ENCODE assay signal across 1 cellular context in genomic region chr19:35556846-35557538, GRCh38.
A peak's percentile ranks its signal among the peaks of the same experiment; 100 is the strongest.
TF ChIP-seq lines count a peak whose summit lies in the region.

No MANE protein-coding gene starts in this region.

TF ChIP-seq in K562, 482 proteins besides CTCF, POLR2A, EP300 and RAD21:
- TF ChIP-seq NFIC (IDR thresholded peaks at IDR 0.05) (no peak), SUPT5H (IDR thresholded peaks at IDR 0.05) (no peak), ZFP30 (CRISPR knock-in tag; IDR thresholded peaks at IDR 0.05; ENCODE audit: borderline replicate concordance) (no peak), BRD4 (IDR thresholded peaks at IDR 0.05) (no peak), TCF15 (CRISPR knock-in tag; IDR thresholded peaks at IDR 0.05) (no peak), ZNF561 (CRISPR knock-in tag; conservative IDR thresholded peaks at IDR 0.05) (no peak), CCAR2 (IDR thresholded peaks at IDR 0.05; ENCODE audit: low read depth, low read length) (no peak), MIER1 (IDR thresholded peaks at IDR 0.05; ENCODE audit: low read depth) (no peak), ZFX (CRISPR knock-in tag; IDR thresholded peaks at IDR 0.05) (no peak), SETDB1 (IDR thresholded peaks at IDR 0.05; ENCODE audit: low read length) (no peak), KAT8 (IDR thresholded peaks at IDR 0.05; ENCODE audit: low read depth) (no peak), ZNF644 (tag; IDR thresholded peaks at IDR 0.05; ENCODE audit: low read depth) (no peak), CBX3 (IDR thresholded peaks at IDR 0.05; ENCODE audit: borderline replicate concordance in 1 of 2, low read length in 2 of 2) (no peak), SOX6 (IDR thresholded peaks at IDR 0.05) (no peak), ELK3 (CRISPR knock-in tag; IDR thresholded peaks at IDR 0.05) (no peak), BMI1 (IDR thresholded peaks at IDR 0.05; ENCODE audit: low read length) (no peak), ZNF311 (CRISPR knock-in tag; IDR thresholded peaks at IDR 0.05) (no peak), ETV1 (tag; conservative IDR thresholded peaks at IDR 0.05; ENCODE audit: low read depth) (no peak), TEAD4 (IDR thresholded peaks at IDR 0.05; ENCODE audit: low read length) (no peak), TEAD4 (CRISPR knock-in tag; IDR thresholded peaks at IDR 0.05; ENCODE audit: borderline replicate concordance) (no peak), ZNF232 (CRISPR knock-in tag; IDR thresholded peaks at IDR 0.05) (no peak), RBM25 (IDR thresholded peaks at IDR 0.05; ENCODE audit: low read depth, low read length, severe bottlenecking) (peak; percentile 40), ZNF280A (IDR thresholded peaks at IDR 0.05; ENCODE audit: low read depth, partially characterized antibody) (no peak), CHD1 (IDR thresholded peaks at IDR 0.05; ENCODE audit: low read length) (no peak), ZNF740 (CRISPR knock-in tag; IDR thresholded peaks at IDR 0.05) (no peak), ZNF740 (tag; IDR thresholded peaks at IDR 0.05) (no peak), FOSL1 (tag; conservative IDR thresholded peaks at IDR 0.05) (no peak), ESRRA (IDR thresholded peaks at IDR 0.05; ENCODE audit: borderline replicate concordance, low read depth) (peak; percentile 34; the same call in 1 of the 2 replicates), BHLHE40 (IDR thresholded peaks at IDR 0.05; ENCODE audit: low read length) (no peak), RBM39 (optimal IDR thresholded peaks at IDR 0.05; ENCODE audit: low read depth, low read length) (no peak), ZFP36 (IDR thresholded peaks at IDR 0.05; ENCODE audit: low read depth, low read length, partially characterized antibody) (peak; percentile 48), NR3C1 (CRISPR knock-in tag; IDR thresholded peaks at IDR 0.05) (no peak), PHF21A (IDR thresholded peaks at IDR 0.05; ENCODE audit: borderline replicate concordance, low read depth) (no peak), PPARD (CRISPR knock-in tag; IDR thresholded peaks at IDR 0.05) (no peak), DACH1 (IDR thresholded peaks at IDR 0.05; ENCODE audit: partially characterized antibody) (no peak), CEBPG (CRISPR knock-in tag; IDR thresholded peaks at IDR 0.05) (no peak), CEBPG (tag; conservative IDR thresholded peaks at IDR 0.05 in 1 of 2, IDR thresholded peaks at IDR 0.05 in 1 of 2) (no peak), PBX2 (CRISPR knock-in tag; IDR thresholded peaks at IDR 0.05; ENCODE audit: low read depth) (no peak), PBX2 (tag; conservative IDR thresholded peaks at IDR 0.05; ENCODE audit: low read depth) (no peak), ZNF121 (CRISPR knock-in tag; conservative IDR thresholded peaks at IDR 0.05) (peak; percentile 71), BCOR (IDR thresholded peaks at IDR 0.05) (peak; percentile 69; the same call in 1 of the 2 replicates)
